ENCODE assay signal across 1 cellular context in the genomic region with DNA sequence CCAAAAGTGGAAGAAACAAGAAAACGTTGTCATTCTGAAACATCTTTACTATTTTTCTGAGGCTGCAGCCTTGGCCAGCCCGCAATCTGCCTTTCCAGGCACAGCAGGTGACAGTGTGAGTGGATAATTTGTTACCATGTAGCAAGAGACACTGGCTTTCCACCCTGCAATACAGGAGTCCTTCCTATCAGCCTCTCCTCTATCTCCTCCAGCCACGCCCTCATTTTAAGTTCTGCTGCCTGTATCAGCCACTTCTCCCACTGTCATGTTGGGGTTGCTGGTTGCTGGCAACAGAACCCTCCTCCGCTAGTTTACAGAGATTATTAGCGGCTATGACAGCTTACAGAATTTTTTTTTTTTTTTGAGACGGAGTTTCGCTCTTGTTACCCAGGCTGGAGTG.
TF ChIP-seq lines count a peak whose summit lies in the region.

No MANE protein-coding gene starts in this region.

TF ChIP-seq in K562, 482 proteins besides CTCF, POLR2A, EP300 and RAD21 (continued from another document):
- TF ChIP-seq, protein P1, sequence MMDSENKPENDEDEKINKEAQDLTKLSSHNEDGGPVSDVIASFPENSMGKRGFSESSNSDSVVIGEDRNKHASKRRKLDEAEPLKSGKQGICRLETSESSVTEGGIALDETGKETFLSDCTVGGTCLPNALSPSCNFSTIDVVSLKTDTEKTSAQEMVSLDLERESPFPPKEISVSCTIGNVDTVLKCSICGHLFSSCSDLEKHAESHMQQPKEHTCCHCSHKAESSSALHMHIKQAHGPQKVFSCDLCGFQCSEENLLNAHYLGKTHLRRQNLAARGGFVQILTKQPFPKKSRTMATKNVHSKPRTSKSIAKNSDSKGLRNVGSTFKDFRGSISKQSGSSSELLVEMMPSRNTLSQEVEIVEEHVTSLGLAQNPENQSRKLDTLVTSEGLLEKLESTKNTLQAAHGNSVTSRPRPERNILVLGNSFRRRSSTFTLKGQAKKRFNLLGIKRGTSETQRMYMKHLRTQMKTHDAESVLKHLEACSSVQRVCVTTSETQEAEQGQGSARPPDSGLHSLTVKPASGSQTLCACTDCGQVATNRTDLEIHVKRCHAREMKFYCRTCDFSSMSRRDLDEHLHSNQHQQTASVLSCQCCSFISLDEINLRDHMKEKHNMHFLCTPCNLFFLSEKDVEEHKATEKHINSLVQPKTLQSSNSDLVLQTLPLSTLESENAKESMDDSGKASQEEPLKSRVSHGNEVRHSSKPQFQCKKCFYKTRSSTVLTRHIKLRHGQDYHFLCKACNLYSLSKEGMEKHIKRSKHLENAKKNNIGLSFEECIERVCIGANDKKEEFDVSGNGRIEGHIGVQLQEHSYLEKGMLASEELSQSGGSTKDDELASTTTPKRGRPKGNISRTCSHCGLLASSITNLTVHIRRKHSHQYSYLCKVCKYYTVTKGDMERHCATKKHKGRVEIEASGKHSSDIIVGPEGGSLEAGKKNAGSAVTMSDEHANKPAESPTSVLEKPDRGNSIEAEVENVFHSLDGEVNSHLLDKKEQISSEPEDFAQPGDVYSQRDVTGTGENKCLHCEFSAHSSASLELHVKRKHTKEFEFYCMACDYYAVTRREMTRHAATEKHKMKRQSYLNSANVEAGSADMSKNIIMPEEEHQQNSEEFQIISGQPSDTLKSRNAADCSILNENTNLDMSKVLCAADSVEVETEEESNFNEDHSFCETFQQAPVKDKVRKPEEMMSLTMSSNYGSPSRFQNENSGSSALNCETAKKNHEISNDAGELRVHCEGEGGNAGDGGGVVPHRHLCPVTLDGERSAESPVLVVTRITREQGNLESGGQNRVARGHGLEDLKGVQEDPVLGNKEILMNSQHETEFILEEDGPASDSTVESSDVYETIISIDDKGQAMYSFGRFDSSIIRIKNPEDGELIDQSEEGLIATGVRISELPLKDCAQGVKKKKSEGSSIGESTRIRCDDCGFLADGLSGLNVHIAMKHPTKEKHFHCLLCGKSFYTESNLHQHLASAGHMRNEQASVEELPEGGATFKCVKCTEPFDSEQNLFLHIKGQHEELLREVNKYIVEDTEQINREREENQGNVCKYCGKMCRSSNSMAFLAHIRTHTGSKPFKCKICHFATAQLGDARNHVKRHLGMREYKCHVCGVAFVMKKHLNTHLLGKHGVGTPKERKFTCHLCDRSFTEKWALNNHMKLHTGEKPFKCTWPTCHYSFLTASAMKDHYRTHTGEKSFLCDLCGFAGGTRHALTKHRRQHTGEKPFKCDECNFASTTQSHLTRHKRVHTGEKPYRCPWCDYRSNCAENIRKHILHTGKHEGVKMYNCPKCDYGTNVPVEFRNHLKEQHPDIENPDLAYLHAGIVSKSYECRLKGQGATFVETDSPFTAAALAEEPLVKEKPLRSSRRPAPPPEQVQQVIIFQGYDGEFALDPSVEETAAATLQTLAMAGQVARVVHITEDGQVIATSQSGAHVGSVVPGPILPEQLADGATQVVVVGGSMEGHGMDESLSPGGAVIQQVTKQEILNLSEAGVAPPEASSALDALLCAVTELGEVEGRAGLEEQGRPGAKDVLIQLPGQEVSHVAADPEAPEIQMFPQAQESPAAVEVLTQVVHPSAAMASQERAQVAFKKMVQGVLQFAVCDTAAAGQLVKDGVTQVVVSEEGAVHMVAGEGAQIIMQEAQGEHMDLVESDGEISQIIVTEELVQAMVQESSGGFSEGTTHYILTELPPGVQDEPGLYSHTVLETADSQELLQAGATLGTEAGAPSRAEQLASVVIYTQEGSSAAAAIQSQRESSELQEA (IDR thresholded peaks at IDR 0.05; ENCODE audit: low read depth), result no peak
- TF ChIP-seq GATAD2A (IDR thresholded peaks at IDR 0.05) (no peak), ZFX (CRISPR knock-in tag; IDR thresholded peaks at IDR 0.05) (no peak), MEIS2 (IDR thresholded peaks at IDR 0.05; ENCODE audit: partially characterized antibody) (peak; percentile 91), MTA2 (IDR thresholded peaks at IDR 0.05; ENCODE audit: low read depth) (peak; percentile 68), HDAC1 (IDR thresholded peaks at IDR 0.05) (peak in 1 of 2 experiments; percentile 54; a peak in 2 of 4 replicates), POLR2AphosphoS5 (IDR thresholded peaks at IDR 0.05; ENCODE audit: control insufficient read depth, insufficient read depth, low read depth, low read length) (peak; percentile 48; the same call in 1 of the 2 replicates), RBFOX2 (IDR thresholded peaks at IDR 0.05; ENCODE audit: low read depth, low read length) (no peak), SMARCE1 (IDR thresholded peaks at IDR 0.05) (peak; percentile 38; the same call in 1 of the 2 replicates), GABPB1 (CRISPR knock-in tag; IDR thresholded peaks at IDR 0.05) (peak; percentile 16; the same call in 1 of the 2 replicates), CAMTA2 (CRISPR knock-in tag; conservative IDR thresholded peaks at IDR 0.05) (no peak), ZNF3 (CRISPR knock-in tag; IDR thresholded peaks at IDR 0.05) (no peak), FOSL1 (tag; conservative IDR thresholded peaks at IDR 0.05) (no peak), TCFL5 (CRISPR knock-in tag; conservative IDR thresholded peaks at IDR 0.05) (no peak), FOXP1 (CRISPR knock-in tag; IDR thresholded peaks at IDR 0.05) (no peak)
- TF ChIP-seq, protein P2, sequence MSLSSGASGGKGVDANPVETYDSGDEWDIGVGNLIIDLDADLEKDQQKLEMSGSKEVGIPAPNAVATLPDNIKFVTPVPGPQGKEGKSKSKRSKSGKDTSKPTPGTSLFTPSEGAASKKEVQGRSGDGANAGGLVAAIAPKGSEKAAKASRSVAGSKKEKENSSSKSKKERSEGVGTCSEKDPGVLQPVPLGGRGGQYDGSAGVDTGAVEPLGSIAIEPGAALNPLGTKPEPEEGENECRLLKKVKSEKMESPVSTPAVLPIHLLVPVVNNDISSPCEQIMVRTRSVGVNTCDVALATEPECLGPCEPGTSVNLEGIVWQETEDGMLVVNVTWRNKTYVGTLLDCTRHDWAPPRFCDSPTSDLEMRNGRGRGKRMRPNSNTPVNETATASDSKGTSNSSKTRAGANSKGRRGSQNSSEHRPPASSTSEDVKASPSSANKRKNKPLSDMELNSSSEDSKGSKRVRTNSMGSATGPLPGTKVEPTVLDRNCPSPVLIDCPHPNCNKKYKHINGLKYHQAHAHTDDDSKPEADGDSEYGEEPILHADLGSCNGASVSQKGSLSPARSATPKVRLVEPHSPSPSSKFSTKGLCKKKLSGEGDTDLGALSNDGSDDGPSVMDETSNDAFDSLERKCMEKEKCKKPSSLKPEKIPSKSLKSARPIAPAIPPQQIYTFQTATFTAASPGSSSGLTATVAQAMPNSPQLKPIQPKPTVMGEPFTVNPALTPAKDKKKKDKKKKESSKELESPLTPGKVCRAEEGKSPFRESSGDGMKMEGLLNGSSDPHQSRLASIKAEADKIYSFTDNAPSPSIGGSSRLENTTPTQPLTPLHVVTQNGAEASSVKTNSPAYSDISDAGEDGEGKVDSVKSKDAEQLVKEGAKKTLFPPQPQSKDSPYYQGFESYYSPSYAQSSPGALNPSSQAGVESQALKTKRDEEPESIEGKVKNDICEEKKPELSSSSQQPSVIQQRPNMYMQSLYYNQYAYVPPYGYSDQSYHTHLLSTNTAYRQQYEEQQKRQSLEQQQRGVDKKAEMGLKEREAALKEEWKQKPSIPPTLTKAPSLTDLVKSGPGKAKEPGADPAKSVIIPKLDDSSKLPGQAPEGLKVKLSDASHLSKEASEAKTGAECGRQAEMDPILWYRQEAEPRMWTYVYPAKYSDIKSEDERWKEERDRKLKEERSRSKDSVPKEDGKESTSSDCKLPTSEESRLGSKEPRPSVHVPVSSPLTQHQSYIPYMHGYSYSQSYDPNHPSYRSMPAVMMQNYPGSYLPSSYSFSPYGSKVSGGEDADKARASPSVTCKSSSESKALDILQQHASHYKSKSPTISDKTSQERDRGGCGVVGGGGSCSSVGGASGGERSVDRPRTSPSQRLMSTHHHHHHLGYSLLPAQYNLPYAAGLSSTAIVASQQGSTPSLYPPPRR (CRISPR knock-in tag; IDR thresholded peaks at IDR 0.05; ENCODE audit: borderline replicate concordance), result no peak
- TF ChIP-seq, protein P3, sequence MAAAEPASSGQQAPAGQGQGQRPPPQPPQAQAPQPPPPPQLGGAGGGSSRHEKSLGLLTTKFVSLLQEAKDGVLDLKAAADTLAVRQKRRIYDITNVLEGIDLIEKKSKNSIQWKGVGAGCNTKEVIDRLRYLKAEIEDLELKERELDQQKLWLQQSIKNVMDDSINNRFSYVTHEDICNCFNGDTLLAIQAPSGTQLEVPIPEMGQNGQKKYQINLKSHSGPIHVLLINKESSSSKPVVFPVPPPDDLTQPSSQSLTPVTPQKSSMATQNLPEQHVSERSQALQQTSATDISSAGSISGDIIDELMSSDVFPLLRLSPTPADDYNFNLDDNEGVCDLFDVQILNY (CRISPR knock-in tag; IDR thresholded peaks at IDR 0.05), result no peak
